Comparison of ENCODE assay signal across 34 cellular contexts in the genomic region with DNA sequence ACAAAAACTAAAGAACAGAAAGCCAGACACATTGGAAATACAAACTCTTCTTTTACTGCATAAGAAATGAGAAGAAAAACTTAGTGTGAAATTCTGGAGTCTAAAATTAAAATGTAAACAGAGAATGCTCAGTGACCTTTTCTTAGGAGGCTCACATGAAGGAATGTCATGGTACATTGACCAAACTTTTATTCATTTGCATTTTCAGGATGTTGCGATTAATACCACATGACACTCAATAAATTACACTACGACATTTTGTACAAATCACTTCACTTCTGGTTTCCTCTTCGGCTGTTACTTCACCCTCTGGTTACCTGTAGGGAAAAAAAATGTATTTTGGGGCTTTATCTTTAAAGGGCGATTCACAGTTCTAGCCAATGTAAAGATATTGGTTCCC. TPM values are rescaled to one million over a fixed set of nuclear protein-coding genes. Genes with fewer than 3 reads are reported as not detected.
"Had no signal": no experiment of that assay in that cellular context is flagged by ENCODE, and none has a peak within 500 bp of the region (broad histone marks: within the 10 kb centered on the region; RNA-seq: fewer than 3 reads in every experiment).

No MANE protein-coding gene starts in this region.

- H3K4me1 Mint-ChIP-seq: activated CD4-positive, alpha-beta memory T cell treated with anti-CD3 and anti-CD28 coated beads, Interleukin-2, amount 10 ng/mL, durations not matched to agents 7 days and 5 days; activated CD4-positive, alpha-beta T cell treated with anti-CD3 and anti-CD28 coated beads, Interleukin-2, amount 10 ng/mL, durations not matched to agents 7 days and 5 days; activated naive CD4-positive, alpha-beta T cell treated with anti-CD3 and anti-CD28 coated beads, Interleukin-2, amount 10 ng/mL, durations not matched to agents 7 days and 5 days; activated naive CD8-positive, alpha-beta T cell treated with anti-CD3 and anti-CD28 coated beads, Interleukin-2, amount 10 ng/mL, durations not matched to agents 7 days and 5 days; stimulated activated naive CD8-positive, alpha-beta T cell treated with anti-CD3 and anti-CD28 coated beads, Interleukin-15, amount 100 ng/mL, for 72 hours had no signal

- H3K9me3 ChIP-seq: ascending aorta, colonic mucosa, heart left ventricle, mucosa of descending colon, neutrophil, uterus had no signal

- H3K4me3 Mint-ChIP-seq: activated CD4-positive, alpha-beta memory T cell treated with anti-CD3 and anti-CD28 coated beads, Interleukin-2, amount 10 ng/mL, durations not matched to agents 7 days and 5 days; activated CD4-positive, alpha-beta T cell treated with anti-CD3 and anti-CD28 coated beads, Interleukin-2, amount 10 ng/mL, durations not matched to agents 7 days and 5 days; activated naive CD4-positive, alpha-beta T cell treated with anti-CD3 and anti-CD28 coated beads, Interleukin-2, amount 10 ng/mL, durations not matched to agents 7 days and 5 days; activated naive CD8-positive, alpha-beta T cell treated with anti-CD3 and anti-CD28 coated beads, Interleukin-2, amount 10 ng/mL, durations not matched to agents 7 days and 5 days; activated T-cell treated with anti-CD3 and anti-CD28 coated beads, Interleukin-2, amount 50 U/mL, for 24 hours; brain; effector memory CD8-positive, alpha-beta T cell; nephron; stimulated activated naive CD8-positive, alpha-beta T cell treated with anti-CD3 and anti-CD28 coated beads, Interleukin-15, amount 100 ng/mL, for 72 hours; T-helper 17 cell; type B pancreatic cell had no signal

- H3K27ac ChIP-seq: colonic mucosa, neutrophil, skin epidermis, uterus had no signal

- H3K27me3 Mint-ChIP-seq: activated CD4-positive, alpha-beta memory T cell treated with anti-CD3 and anti-CD28 coated beads, Interleukin-2, amount 10 ng/mL, durations not matched to agents 7 days and 5 days; activated CD4-positive, alpha-beta T cell treated with anti-CD3 and anti-CD28 coated beads, Interleukin-2, amount 10 ng/mL, durations not matched to agents 7 days and 5 days; activated naive CD4-positive, alpha-beta T cell treated with anti-CD3 and anti-CD28 coated beads, Interleukin-2, amount 10 ng/mL, durations not matched to agents 7 days and 5 days; activated naive CD8-positive, alpha-beta T cell treated with anti-CD3 and anti-CD28 coated beads, Interleukin-2, amount 10 ng/mL, durations not matched to agents 7 days and 5 days; activated T-cell treated with anti-CD3 and anti-CD28 coated beads, Interleukin-2, amount 50 U/mL, for 24 hours; brain; effector memory CD8-positive, alpha-beta T cell; progenitor cell of endocrine pancreas; stimulated activated naive CD8-positive, alpha-beta T cell treated with anti-CD3 and anti-CD28 coated beads, Interleukin-15, amount 100 ng/mL, for 72 hours; T-helper 17 cell; type B pancreatic cell had no signal

- H3K36me3 ChIP-seq: ascending aorta, colonic mucosa, uterus had no signal

- H3K27ac Mint-ChIP-seq: activated CD4-positive, alpha-beta memory T cell treated with anti-CD3 and anti-CD28 coated beads, Interleukin-2, amount 10 ng/mL, durations not matched to agents 7 days and 5 days; activated CD4-positive, alpha-beta T cell treated with anti-CD3 and anti-CD28 coated beads, Interleukin-2, amount 10 ng/mL, durations not matched to agents 7 days and 5 days; activated naive CD4-positive, alpha-beta T cell treated with anti-CD3 and anti-CD28 coated beads, Interleukin-2, amount 10 ng/mL, durations not matched to agents 7 days and 5 days; activated naive CD8-positive, alpha-beta T cell treated with anti-CD3 and anti-CD28 coated beads, Interleukin-2, amount 10 ng/mL, durations not matched to agents 7 days and 5 days; brain; effector memory CD8-positive, alpha-beta T cell; type B pancreatic cell had no signal

- H3K4me3 ChIP-seq: ascending aorta, cardiac muscle cell, colonic mucosa, heart left ventricle, lung, mucosa of descending colon, skin epidermis, uterus had no signal

- H3K9me3 Mint-ChIP-seq: activated CD4-positive, alpha-beta memory T cell treated with anti-CD3 and anti-CD28 coated beads, Interleukin-2, amount 10 ng/mL, durations not matched to agents 7 days and 5 days; activated CD4-positive, alpha-beta T cell treated with anti-CD3 and anti-CD28 coated beads, Interleukin-2, amount 10 ng/mL, durations not matched to agents 7 days and 5 days; activated naive CD4-positive, alpha-beta T cell treated with anti-CD3 and anti-CD28 coated beads, Interleukin-2, amount 10 ng/mL, durations not matched to agents 7 days and 5 days; activated naive CD8-positive, alpha-beta T cell treated with anti-CD3 and anti-CD28 coated beads, Interleukin-2, amount 10 ng/mL, durations not matched to agents 7 days and 5 days; activated T-cell treated with anti-CD3 and anti-CD28 coated beads, Interleukin-2, amount 50 U/mL, for 24 hours; effector memory CD8-positive, alpha-beta T cell; stimulated activated naive CD8-positive, alpha-beta T cell treated with anti-CD3 and anti-CD28 coated beads, Interleukin-15, amount 100 ng/mL, for 72 hours; type B pancreatic cell had no signal

- H3K27me3 ChIP-seq: ascending aorta, cardiac muscle cell, colonic mucosa, heart left ventricle, neutrophil, uterus had no signal

- H3K4me1 ChIP-seq: colonic mucosa had no signal

- ATAC-seq: effector memory CD8-positive, alpha-beta T cell; heart left ventricle; left lobe of liver; mucosa of descending colon; sciatic nerve; stimulated activated naive CD8-positive, alpha-beta T cell treated with anti-CD3 and anti-CD28 coated beads, Interleukin-15, amount 100 ng/mL, for 72 hours; T-helper 17 cell had no signal

- DNase-seq: activated CD4-positive, alpha-beta memory T cell treated with anti-CD3 and anti-CD28 coated beads, Interleukin-2, amount 10 ng/mL, durations not matched to agents 7 days and 5 days; activated CD4-positive, alpha-beta T cell treated with anti-CD3 and anti-CD28 coated beads for 1 hour; activated CD4-positive, alpha-beta T cell treated with anti-CD3 and anti-CD28 coated beads, Interleukin-2, amount 10 ng/mL, durations not matched to agents 7 days and 5 days; activated CD8-positive, alpha-beta memory T cell treated with anti-CD3 and anti-CD28 coated beads, Interleukin-2, amount 50 U/mL, for 48 hours; activated gamma-delta T cell; activated naive CD4-positive, alpha-beta T cell treated with anti-CD3 and anti-CD28 coated beads, Interleukin-2, amount 10 ng/mL, durations not matched to agents 7 days and 5 days; activated naive CD8-positive, alpha-beta T cell treated with anti-CD3 and anti-CD28 coated beads, Interleukin-2, amount 10 ng/mL, durations not matched to agents 7 days and 5 days; activated T-cell treated with anti-CD3 and anti-CD28 coated beads, Interleukin-2, amount 50 U/mL, for 24 hours; cerebellar nuclear complex; colonic mucosa; effector memory CD8-positive, alpha-beta T cell; erythroblast; heart left ventricle; mucosa of descending colon; retina; stimulated activated CD4-positive, alpha-beta T cell treated with anti-CD3 and anti-CD28 coated beads, Interleukin-12 subunit alpha, Interleukin-12 subunit beta, amount 100 ng/mL, for 4 hours; stimulated activated CD4-positive, alpha-beta T cell treated with anti-CD3 and anti-CD28 coated beads, Interleukin-4, amount 100 ng/mL, for 1 hour; stimulated activated naive CD8-positive, alpha-beta T cell treated with anti-CD3 and anti-CD28 coated beads, Interleukin-15, amount 100 ng/mL, for 72 hours; substantia nigra; T-helper 17 cell; T1000; uterus had no signal

RNA-seq across cellular contexts. Expression of a gene that starts 56.4 kb away (rescaled TPM):
- total RNA-seq: activated CD4-positive, alpha-beta memory T cell treated with anti-CD3 and anti-CD28 coated beads, Interleukin-2, amount 10 ng/mL, durations not matched to agents 7 days and 5 days; activated CD4-positive, alpha-beta T cell treated with anti-CD3 and anti-CD28 coated beads, Interleukin-2, amount 10 ng/mL, durations not matched to agents 7 days and 5 days; activated naive CD8-positive, alpha-beta T cell treated with anti-CD3 and anti-CD28 coated beads, Interleukin-2, amount 10 ng/mL, durations not matched to agents 7 days and 5 days; left lobe of liver; T-helper 17 cell had no signal
- polyA plus RNA-seq: keratinocyte had no signal
